In the genomic region with DNA sequence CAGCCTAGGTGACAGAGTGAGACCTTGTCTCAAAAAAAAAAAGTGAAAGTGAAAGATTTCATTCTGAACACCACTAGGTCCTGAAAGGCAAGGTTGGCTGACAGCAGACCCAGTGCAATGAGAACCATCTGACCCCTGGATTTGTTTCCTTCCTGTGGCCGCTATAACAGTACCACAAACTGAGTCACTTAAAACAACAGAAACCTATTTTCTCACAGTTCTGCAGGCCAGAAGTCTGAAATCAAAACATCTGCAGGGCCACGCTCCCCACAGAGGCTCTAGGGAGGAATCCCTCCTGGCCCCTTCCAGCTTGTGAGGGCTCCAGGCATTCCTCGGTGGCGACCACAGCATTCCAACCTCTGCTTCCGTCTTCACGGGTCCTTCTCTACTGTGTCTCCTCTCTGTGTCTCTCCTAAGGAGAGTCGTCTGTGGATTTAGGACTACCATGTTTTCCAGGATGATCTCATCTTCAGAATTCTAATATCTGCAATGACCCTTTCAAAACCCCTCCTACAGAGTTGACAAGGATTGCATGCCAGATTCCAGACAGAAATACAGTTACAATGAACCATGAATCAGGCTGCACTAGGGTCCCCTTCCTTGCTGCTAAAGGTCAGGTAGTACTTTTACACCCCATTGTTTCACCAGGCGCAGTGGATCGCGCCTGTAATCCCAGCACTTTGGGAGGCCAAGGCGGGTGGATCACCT, we compare ENCODE assay signal across 8 cellular contexts.
A peak's percentile ranks its signal among the peaks of the same experiment; 100 is the strongest.
DNase-seq lines count a peak whose midpoint lies in the region; ATAC-seq, FAIRE-seq and TF ChIP-seq lines count a peak whose summit lies in the region.
"Not testable (repeated sequence)": the region's sequence is repeated elsewhere in the genome, so short reads cannot be mapped to it uniquely, and the experiment has no call there.

No MANE protein-coding gene starts in this region.

- peaks cover 0 to 13% (median 0%) of the 10 kb centered on the region in 9 donors for H3K4me1 ChIP-seq in heart right ventricle

- not testable (repeated sequence) for H3K36me3 ChIP-seq in heart right ventricle

- WGBS in heart right ventricle, 2 donors: 56 to 57% methylated on average over 11 of the region's 11 CpGs

- DNase-seq in AG10803 (ENCODE audit: low read depth) (peak; percentile 96), HCEC 1CT (peak; percentile 90), HTR-8/SVneo (ENCODE audit: insufficient read length, low spot score) (peak; percentile 39), astrocyte of the spinal cord (ENCODE audit: low read depth, low spot score) (peak; percentile 98), heart right ventricle (peak in 1 of 2 donors; percentile 25), pulmonary artery endothelial cell (ENCODE audit: low read depth, low spot score) (peak; percentile 78)

- ATAC-seq in GM18870 (IDR thresholded peaks at IDR 0.05; ENCODE audit: unreplicated experiment): peak; percentile 53
- peak in 7 of 8 donors; percentile 33 to 79 (median 53) for ATAC-seq in heart right ventricle

- not testable (repeated sequence) for H3K9me3 Mint-ChIP-seq in T-helper 1 cell treated with Interleukin-12 subunit alpha and Interleukin-12 subunit beta and Interleukin-4 antibody, amounts not matched to agents 30 μg/mL and 1 μg/mL, for 36 hours

- H3K4me3 Mint-ChIP-seq in T-helper 1 cell treated with Interleukin-12 subunit alpha and Interleukin-12 subunit beta and Interleukin-4 antibody, amounts not matched to agents 30 μg/mL and 1 μg/mL, for 36 hours: peak overlapping the region; percentile 4

- peaks cover 13% of the 10 kb centered on the region for H3K4me1 Mint-ChIP-seq in T-helper 1 cell treated with Interleukin-12 subunit alpha and Interleukin-12 subunit beta and Interleukin-4 antibody, amounts not matched to agents 30 μg/mL and 1 μg/mL, for 36 hours (ENCODE audit: low read depth)

- not testable (repeated sequence) for FAIRE-seq in HTR-8/SVneo (lab: Jason Lieb, UNC)

- not testable (repeated sequence) for H3K9me3 ChIP-seq in heart right ventricle

- not testable (repeated sequence) for H3K4me3 ChIP-seq in AG10803 (ENCODE audit: low read length); astrocyte of the spinal cord (ENCODE audit: low read depth, low read length); heart right ventricle

- not testable (repeated sequence) for H3K27me3 ChIP-seq in heart right ventricle

- H3K27ac Mint-ChIP-seq in T-helper 1 cell treated with Interleukin-12 subunit alpha and Interleukin-12 subunit beta and Interleukin-4 antibody, amounts not matched to agents 30 μg/mL and 1 μg/mL, for 36 hours: not testable (repeated sequence)

- H3K27me3 Mint-ChIP-seq in T-helper 1 cell treated with Interleukin-12 subunit alpha and Interleukin-12 subunit beta and Interleukin-4 antibody, amounts not matched to agents 30 μg/mL and 1 μg/mL, for 36 hours (ENCODE audit: low read depth): not testable (repeated sequence)

- in situ Hi-C loops in astrocyte of the spinal cord (cut with HindIII; ENCODE audit: low sequenced_read_pairs): not testable (repeated sequence)

- TF ChIP-seq CTCF in AG10803 (conservative IDR thresholded peaks at IDR 0.05; ENCODE audit: low read length); astrocyte of the spinal cord (IDR thresholded peaks at IDR 0.05; ENCODE audit: low read depth, low read length); heart right ventricle (IDR thresholded peaks at IDR 0.05): not testable (repeated sequence)

- peak overlapping the region in 1 of 10 donors; percentile 39 for H3K27ac ChIP-seq in heart right ventricle

- not testable (repeated sequence) for H3K36me3 Mint-ChIP-seq in T-helper 1 cell treated with Interleukin-12 subunit alpha and Interleukin-12 subunit beta and Interleukin-4 antibody, amounts not matched to agents 30 μg/mL and 1 μg/mL, for 36 hours (ENCODE audit: low read depth)

- intact Hi-C loops in heart right ventricle (cut with DNase I): loop anchor here in 1 of 10 donors (10.0 kb wide), 1 partner anchor 129 kb away; no protein-coding TSS in a partner anchor
